Comparison of ENCODE assay signal across 8 cellular contexts in genomic region chr21:43659136-43660000, GRCh38. TPM values are rescaled to one million over a fixed set of nuclear protein-coding genes. Genes with fewer than 3 reads are reported as not detected.
A peak's percentile ranks its signal among the peaks of the same experiment; 100 is the strongest.
DNase-seq lines count a peak whose midpoint lies in the region; ATAC-seq and TF ChIP-seq lines count a peak whose summit lies in the region.

Gene HSF2BP, minus strand, starts transcription at chr21:43659488. Its CDS starts 1,392 bp downstream, at chr21:43658096.
Gene RRP1B, plus strand, starts transcription at chr21:43659560. Its CDS starts 105 bp downstream, at chr21:43659665.

- peak within 1 kb of the TSS; percentile 41 for H3K27ac ChIP-seq in PC-3 (ENCODE audit: low read length)
- H3K27ac ChIP-seq in esophagus muscularis mucosa (replicated peaks in 1 of 4), result peak within 1 kb of the TSS; percentile 85 to 95 (median 92)
- peak within 1 kb of the TSS; percentile 94 for H3K27ac ChIP-seq in muscle layer of colon (ENCODE audit: low read depth, low read length)

- POLR2A ChIA-PET in PC-3 (lab: Charles Lee; ENCODE audit: unreplicated experiment), result no interaction called here

- H3K9me3 ChIP-seq in PC-3 (ENCODE audit: low read length) (no peaks in the 10 kb centered on the region), esophagus muscularis mucosa (no peaks in the 10 kb centered on the region), muscle layer of colon (ENCODE audit: low read length) (no peaks in the 10 kb centered on the region)

- H2AFZ ChIP-seq in PC-3 (ENCODE audit: low read length), result peak within 1 kb of the TSS; percentile 85

- no peaks in the 10 kb centered on the region for H3K27me3 ChIP-seq in PC-3 (ENCODE audit: low read length)
- H3K27me3 ChIP-seq in esophagus muscularis mucosa, result no peaks in the 10 kb centered on the region
- H3K27me3 ChIP-seq in muscle layer of colon (ENCODE audit: control insufficient read depth in 1 of 2, insufficient read depth in 2 of 2, low read length in 2 of 2), result no peaks in the 10 kb centered on the region

- WGBS in esophagus muscularis mucosa, result 6% methylated on average over 69 of the region's 92 CpGs

- ATAC-seq in GM21367 (IDR thresholded peaks at IDR 0.05; ENCODE audit: unreplicated experiment) (peak; percentile 55), PC-3 (peak; percentile 88)

- CTCF ChIA-PET in PC-3 (lab: Charles Lee), result no interaction called here

- no peak for TF ChIP-seq EP300 in esophagus muscularis mucosa (IDR thresholded peaks at IDR 0.05)

- peaks cover 46% of the 10 kb centered on the region for H3K4me1 Mint-ChIP-seq in activated T-cell treated with anti-CD3 and anti-CD28 coated beads, Interleukin-2, amount 50 U/mL, for 24 hours (ENCODE audit: low read depth)

- peaks cover 26% of the 10 kb centered on the region for H3K36me3 ChIP-seq in PC-3 (ENCODE audit: low read depth, low read length)
- peaks cover 3 to 22% (median 17%) of the 10 kb centered on the region in 4 donors for H3K36me3 ChIP-seq in esophagus muscularis mucosa
- no peaks in the 10 kb centered on the region for H3K36me3 ChIP-seq in muscle layer of colon (ENCODE audit: insufficient read depth, low read length)

- intact Hi-C loops in PC-3 (cut with micrococcal nuclease) (no loop called here), esophagus muscularis mucosa (cut with DNase I) (no loop called here)

- no peak; the same call in 1 of the 2 replicates for TF ChIP-seq CTCF in PC-3 (conservative IDR thresholded peaks at IDR 0.05; ENCODE audit: low read depth, low read length)
- TF ChIP-seq CTCF in esophagus muscularis mucosa (IDR thresholded peaks at IDR 0.05), result peak; percentile 6 to 44 (median 11)

- peak within 1 kb of the TSS; percentile 96 for H3K27ac Mint-ChIP-seq in activated T-cell treated with anti-CD3 and anti-CD28 coated beads, Interleukin-2, amount 50 U/mL, for 24 hours

- peak within 1 kb of the TSS; percentile 91 for H3K9ac ChIP-seq in PC-3 (ENCODE audit: low read length)
- H3K9ac ChIP-seq in muscle layer of colon (ENCODE audit: low read length), result peak within 1 kb of the TSS; percentile 91

- peaks cover 37% of the 10 kb centered on the region for H3K4me1 ChIP-seq in PC-3 (ENCODE audit: insufficient read depth, low read length)
- peaks cover 19 to 39% (median 33%) of the 10 kb centered on the region in 4 donors for H3K4me1 ChIP-seq in esophagus muscularis mucosa
- peaks cover 11% of the 10 kb centered on the region for H3K4me1 ChIP-seq in muscle layer of colon (ENCODE audit: insufficient read depth, low read length)

- H3K4me3 ChIP-seq in PC-3 (ENCODE audit: low read length) (peak within 1 kb of the TSS; percentile 86), esophagus muscularis mucosa (peak within 1 kb of the TSS; percentile 93 to 98 (median 95)), muscle layer of colon (ENCODE audit: low read depth in 1 of 2, low read length in 2 of 2) (peak within 1 kb of the TSS; percentile 92 to 99)

- peak within 1 kb of the TSS; percentile 94 for H3K4me3 Mint-ChIP-seq in activated T-cell treated with anti-CD3 and anti-CD28 coated beads, Interleukin-2, amount 50 U/mL, for 24 hours

- peaks cover 56% of the 10 kb centered on the region for H3K79me2 ChIP-seq in PC-3 (ENCODE audit: low read length)

- H3K36me3 Mint-ChIP-seq in activated T-cell treated with anti-CD3 and anti-CD28 coated beads, Interleukin-2, amount 50 U/mL, for 24 hours (ENCODE audit: low read depth), result peaks cover 47% of the 10 kb centered on the region

- H4K20me1 ChIP-seq in PC-3 (ENCODE audit: low read length), result peaks cover 22% of the 10 kb centered on the region; the same call in 1 of the 2 replicates

- H3K9me3 Mint-ChIP-seq in activated T-cell treated with anti-CD3 and anti-CD28 coated beads, Interleukin-2, amount 50 U/mL, for 24 hours, result no peaks in the 10 kb centered on the region

- H3F3A ChIP-seq in PC-3 (ENCODE audit: low read length, unreplicated experiment), result no peaks in the 10 kb centered on the region

- no peaks in the 10 kb centered on the region for H3K27me3 Mint-ChIP-seq in activated T-cell treated with anti-CD3 and anti-CD28 coated beads, Interleukin-2, amount 50 U/mL, for 24 hours

- no peaks in the 10 kb centered on the region for H3K9me2 ChIP-seq in PC-3 (replicated peaks; ENCODE audit: low read length)

- BruUV-seq in PC-3 (replicated peaks; lab: Mats Ljungman, UMichigan), result TSS peak; percentile 87

- H3K4me2 ChIP-seq in PC-3 (ENCODE audit: low read length), result peak within 1 kb of the TSS; percentile 93

- TF ChIP-seq POLR2A in esophagus muscularis mucosa (IDR thresholded peaks at IDR 0.05; ENCODE audit: low read depth), result no peak

- peak; percentile 84 for DNase-seq in COR-L47 (lab: John Stamatoyannopoulos, UW)
- DNase-seq in HuH-7.5 (ENCODE audit: low spot score), result peak; percentile 78
- peak; percentile 90 for DNase-seq in PC-3
- DNase-seq in activated T-cell treated with anti-CD3 and anti-CD28 coated beads, Interleukin-2, amount 50 U/mL, for 24 hours, result peak; percentile 89
- DNase-seq in esophagus muscularis mucosa (ENCODE audit: extremely low spot score), result no peak
- peak; percentile 30 to 52 for DNase-seq in stimulated activated CD8-positive, alpha-beta memory T cell treated with anti-CD3 and anti-CD28 coated beads, Interleukin-4, amount 100 ng/mL, for 4 hours (ENCODE audit: low read depth in 2 of 2, low spot score in 1 of 2)

RNA-seq across cellular contexts. Expression of gene HSF2BP, which starts in this region (rescaled TPM):
- total RNA-seq in PC-3 (2014; rRNA removed), result 1.2 and 2.4 TPM in 2 replicates
- 1 to 10 TPM in 1 of 4 donors, under 1 TPM in 2, not detected in 1; 0.63 to 1.2 (median 0.66) TPM for total RNA-seq in esophagus muscularis mucosa

RNA-seq across cellular contexts. Expression of gene RRP1B, which starts in this region (rescaled TPM):
- total RNA-seq in PC-3 (2014; rRNA removed) (44.2 and 53.0 TPM in 2 replicates), esophagus muscularis mucosa (10 to 100 TPM; 17.4 to 22.0 (median 20.8) TPM)

Comparison
In these comparisons a context has a peak if more than half of its experiments do, and no peak if none do; other contexts are left out.
1. H3K27ac ChIP-seq: peak in every context shown above with its lines; median percentile 94 in muscle layer of colon; 92 in esophagus muscularis mucosa; 41 in PC-3.